22 cellular contexts compared by ENCODE assay signal in the genomic region with DNA sequence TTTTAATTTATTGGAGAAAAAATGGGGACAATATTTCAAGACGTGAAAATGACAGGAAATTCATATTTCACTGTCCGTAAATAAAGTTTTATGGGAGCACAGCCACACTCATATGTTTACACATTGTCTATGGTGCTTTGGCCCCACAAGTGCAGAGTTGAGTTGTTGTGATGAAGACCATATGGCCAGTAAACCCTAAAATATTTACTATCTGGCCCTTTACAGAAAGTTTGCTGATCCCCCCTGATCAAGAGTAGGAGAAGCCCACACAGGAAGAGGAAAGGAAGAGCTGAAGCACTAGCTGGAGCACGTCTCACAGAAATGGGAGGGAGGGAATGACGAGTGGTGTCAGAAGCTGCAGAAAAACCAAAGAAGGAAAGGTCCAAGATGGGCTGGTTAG.
DNase-seq lines count a peak whose midpoint lies in the region; ATAC-seq, FAIRE-seq and TF ChIP-seq lines count a peak whose summit lies in the region.
"Had no signal": no experiment of that assay in that cellular context is flagged by ENCODE, and none has a peak within 500 bp of the region (broad histone marks: within the 10 kb centered on the region; RNA-seq: fewer than 3 reads in every experiment).

No MANE protein-coding gene starts in this region.

- H3K4me1 Mint-ChIP-seq in activated CD4-positive, alpha-beta T cell treated with anti-CD3 and anti-CD28 coated beads, Interleukin-2, amount 10 ng/mL, durations not matched to agents 24 days and 14 days = peaks cover 41% of the 10 kb centered on the region
- peaks cover 72% of the 10 kb centered on the region for H3K4me1 Mint-ChIP-seq in CD4-positive, alpha-beta T cell (ENCODE audit: low read depth)
- peaks cover 46% of the 10 kb centered on the region for H3K4me1 Mint-ChIP-seq in central memory CD8-positive, alpha-beta T cell
- peaks cover 37% of the 10 kb centered on the region for H3K4me1 Mint-ChIP-seq in nephron progenitor cell

- H3K4me3 Mint-ChIP-seq in activated CD4-positive, alpha-beta T cell treated with anti-CD3 and anti-CD28 coated beads, Interleukin-2, amount 10 ng/mL, durations not matched to agents 24 days and 14 days = no peak overlapping the region
- no peak overlapping the region for H3K4me3 Mint-ChIP-seq in CD4-positive, alpha-beta T cell
- no peak overlapping the region for H3K4me3 Mint-ChIP-seq in central memory CD8-positive, alpha-beta T cell
- no peak overlapping the region for H3K4me3 Mint-ChIP-seq in nephron progenitor cell

- H3K36me3 Mint-ChIP-seq in activated CD4-positive, alpha-beta T cell treated with anti-CD3 and anti-CD28 coated beads, Interleukin-2, amount 10 ng/mL, durations not matched to agents 24 days and 14 days (ENCODE audit: low read depth) = peaks cover 42% of the 10 kb centered on the region
- H3K36me3 Mint-ChIP-seq in CD4-positive, alpha-beta T cell (ENCODE audit: low read depth) = peaks cover 70% of the 10 kb centered on the region
- H3K36me3 Mint-ChIP-seq in central memory CD8-positive, alpha-beta T cell (ENCODE audit: insufficient read depth) = peaks cover 18% of the 10 kb centered on the region
- H3K36me3 Mint-ChIP-seq in nephron progenitor cell (ENCODE audit: low read depth) = peaks cover 66% of the 10 kb centered on the region

- intact Hi-C loops in activated CD4-positive, alpha-beta T cell treated with anti-CD3 and anti-CD28 coated beads, Interleukin-2, amount 10 ng/mL, durations not matched to agents 24 days and 14 days (cut with micrococcal nuclease) = no loop called here
- intact Hi-C loops in CD4-positive, alpha-beta T cell (cut with DNase I, micrococcal nuclease) = no loop called here

- ATAC-seq in CD4-positive, alpha-beta T cell (ENCODE audit: poor library complexity) = no peak
- ATAC-seq in central memory CD8-positive, alpha-beta T cell (replicated peaks; ENCODE audit: extremely low read depth, poor library complexity, severe bottlenecking) = no peak
- ATAC-seq: left ventricle myocardium superior, sciatic nerve had no signal

- no peaks in the 10 kb centered on the region for H3K9me3 Mint-ChIP-seq in activated CD4-positive, alpha-beta T cell treated with anti-CD3 and anti-CD28 coated beads, Interleukin-2, amount 10 ng/mL, durations not matched to agents 24 days and 14 days
- H3K9me3 Mint-ChIP-seq in CD4-positive, alpha-beta T cell = no peaks in the 10 kb centered on the region
- no peaks in the 10 kb centered on the region for H3K9me3 Mint-ChIP-seq in central memory CD8-positive, alpha-beta T cell
- no peaks in the 10 kb centered on the region for H3K9me3 Mint-ChIP-seq in nephron progenitor cell

- H3K27ac ChIP-seq in CD4-positive, alpha-beta T cell (ENCODE audit: low read depth, low read length) = no peak overlapping the region
- H3K27ac ChIP-seq: VCaP had no signal

- DNase-seq in activated CD4-positive, alpha-beta T cell treated with anti-CD3 and anti-CD28 coated beads, Interleukin-2, amount 10 ng/mL, durations not matched to agents 24 days and 14 days = no peak
- DNase-seq in activated CD4-positive, alpha-beta T cell treated with anti-CD3 and anti-CD28 coated beads for 48 hours = no peak
- no peak for DNase-seq in CD4-positive, alpha-beta T cell
- DNase-seq in central memory CD8-positive, alpha-beta T cell (ENCODE audit: low spot score in 2 of 2) = no peak
- DNase-seq in nephron progenitor cell (no peak), NCI-H774 (lab: John Stamatoyannopoulos, UW) (no peak), D721Med (ENCODE audit: insufficient read length, low spot score) (no peak)
- DNase-seq in stimulated activated naive CD4-positive, alpha-beta T cell (lab: John Stamatoyannopoulos, UW) = no peak
- DNase-seq: activated gamma-delta T cell treated with Interleukin-2 at 50 U/mL for 16 hours; effector CD8-positive, alpha-beta T cell; head of caudate nucleus; left ventricle myocardium superior; NCI-H1417 treated with DMSO at 0.1 percent for 48 hours; NCI-H69; SHP77 treated with DMSO at 0.1 percent for 48 hours; stimulated activated CD4-positive, alpha-beta T cell treated with anti-CD3 and anti-CD28 coated beads, Interleukin-2, amount 100 ng/mL, for 24 hours had no signal

- POLR2A ChIA-PET in CD4-positive, alpha-beta T cell (lab: Charles Lee) = interaction anchor here (0.8 kb wide), 1 partner anchor 15 kb away, joined by 3 read pairs; no protein-coding TSS in a partner anchor

- no peaks in the 10 kb centered on the region for H3K27me3 Mint-ChIP-seq in activated CD4-positive, alpha-beta T cell treated with anti-CD3 and anti-CD28 coated beads, Interleukin-2, amount 10 ng/mL, durations not matched to agents 24 days and 14 days
- no peaks in the 10 kb centered on the region for H3K27me3 Mint-ChIP-seq in CD4-positive, alpha-beta T cell
- H3K27me3 Mint-ChIP-seq in central memory CD8-positive, alpha-beta T cell = no peaks in the 10 kb centered on the region
- H3K27me3 Mint-ChIP-seq in nephron progenitor cell (ENCODE audit: low read depth, poor library complexity) = no peaks in the 10 kb centered on the region

- peak overlapping the region; percentile 45 for H3K27ac Mint-ChIP-seq in activated CD4-positive, alpha-beta T cell treated with anti-CD3 and anti-CD28 coated beads, Interleukin-2, amount 10 ng/mL, durations not matched to agents 24 days and 14 days
- H3K27ac Mint-ChIP-seq in CD4-positive, alpha-beta T cell = peak overlapping the region; percentile 83
- H3K27ac Mint-ChIP-seq in central memory CD8-positive, alpha-beta T cell (ENCODE audit: low read depth) = peak overlapping the region; percentile 7
- peak overlapping the region; percentile 12 for H3K27ac Mint-ChIP-seq in nephron progenitor cell

- CTCF ChIA-PET in CD4-positive, alpha-beta T cell (lab: Charles Lee) = no interaction called here

- no peak for TF ChIP-seq CTCF in CD4-positive, alpha-beta T cell (IDR thresholded peaks at IDR 0.05)
- TF ChIP-seq CTCF in nephron progenitor cell (IDR thresholded peaks at IDR 0.05) = no peak
- no peak for TF ChIP-seq CTCF in D721Med (IDR thresholded peaks at IDR 0.05; ENCODE audit: insufficient read depth, missing control alignments)

- FAIRE-seq in D721Med (lab: Jason Lieb, UNC) = no peak
- FAIRE-seq: A204.1, astrocyte, G401.6, H54 had no signal

- no peaks in the 10 kb centered on the region for H3K27me3 ChIP-seq in CD4-positive, alpha-beta T cell (ENCODE audit: control insufficient read depth, insufficient read depth, low read length)

- no peaks in the 10 kb centered on the region for H3K9me3 ChIP-seq in CD4-positive, alpha-beta T cell (ENCODE audit: control insufficient read depth, low read length)

Comparison
In these comparisons a context has a peak if more than half of its experiments do, and no peak if none do; other contexts are left out.
1. H3K27ac Mint-ChIP-seq: peak in every context shown above with its lines; median percentile 83 in CD4-positive, alpha-beta T cell; 45 in activated CD4-positive, alpha-beta T cell treated with anti-CD3 and anti-CD28 coated beads, Interleukin-2, amount 10 ng/mL, durations not matched to agents 24 days and 14 days; 12 in nephron progenitor cell; 7 in central memory CD8-positive, alpha-beta T cell.